In genomic region chrX:121161501-121161933, GRCh38 we compare ENCODE assay signal across 10 cellular contexts.
DNase-seq lines count a peak whose midpoint lies in the region; ATAC-seq and TF ChIP-seq lines count a peak whose summit lies in the region.
"Had no signal": no experiment of that assay in that cellular context is flagged by ENCODE, and none has a peak within 500 bp of the region (broad histone marks: within the 10 kb centered on the region; RNA-seq: fewer than 3 reads in every experiment).

No MANE protein-coding gene starts in this region.

- H3K9me2 ChIP-seq in PC-3 (replicated peaks; ENCODE audit: low read length) = no peaks in the 10 kb centered on the region

- H3K4me2 ChIP-seq in PC-3 (ENCODE audit: low read length) = no peak overlapping the region
- H3K4me2 ChIP-seq: A549 had no signal

- no peak overlapping the region for H3K4me3 ChIP-seq in PC-3 (ENCODE audit: low read length)
- H3K4me3 ChIP-seq: A549 had no signal

- POLR2A ChIA-PET in PC-3 (lab: Charles Lee; ENCODE audit: unreplicated experiment) = no interaction called here

- ATAC-seq in HG02588 (IDR thresholded peaks at IDR 0.05; ENCODE audit: unreplicated experiment) = peak; percentile 65
- ATAC-seq in HG03575 (IDR thresholded peaks at IDR 0.05; ENCODE audit: extremely low read depth, insufficient number of reproducible peaks, low FRiP score, unreplicated experiment) = peak; percentile 38
- no peak for ATAC-seq in foreskin keratinocyte
- no peak for ATAC-seq in PC-3
- ATAC-seq: A549 had no signal

- DNase-seq in NCI-H82 (lab: John Stamatoyannopoulos, UW) = peak; percentile 33
- DNase-seq in NCI-H82 treated with DMSO at 0.1 percent for 48 hours (lab: John Stamatoyannopoulos, UW; ENCODE audit: unreplicated experiment) = no peak
- DNase-seq in stimulated activated CD4-positive, alpha-beta T cell treated with anti-CD3 and anti-CD28 coated beads, Interleukin-2, amount 100 ng/mL, for 24 hours = peak; percentile 23 to 29
- no peak for DNase-seq in foreskin keratinocyte
- DNase-seq in PC-3 = no peak
- no peak for DNase-seq in NCI-H1417 treated with DMSO at 0.1 percent for 48 hours (lab: John Stamatoyannopoulos, UW)
- DNase-seq: activated CD8-positive, alpha-beta memory T cell treated with anti-CD3 and anti-CD28 coated beads for 24 hours had no signal

- H3K27me3 ChIP-seq in foreskin keratinocyte = no peaks in the 10 kb centered on the region
- H3K27me3 ChIP-seq in PC-3 (ENCODE audit: low read length) = no peaks in the 10 kb centered on the region

- TF ChIP-seq CTCF in foreskin keratinocyte (conservative IDR thresholded peaks at IDR 0.05) (no peak), PC-3 (conservative IDR thresholded peaks at IDR 0.05; ENCODE audit: low read depth, low read length) (no peak)

- H3K36me3 ChIP-seq in PC-3 (ENCODE audit: low read depth, low read length) = no peaks in the 10 kb centered on the region

- no peaks in the 10 kb centered on the region for H4K20me1 ChIP-seq in PC-3 (ENCODE audit: low read length)

- intact Hi-C loops in PC-3 (cut with micrococcal nuclease) = no loop called here

- H3K4me1 ChIP-seq in foreskin keratinocyte (no peaks in the 10 kb centered on the region), PC-3 (ENCODE audit: insufficient read depth, low read length) (no peaks in the 10 kb centered on the region)
- H3K4me1 ChIP-seq: A549 had no signal

- no peaks in the 10 kb centered on the region for H3K79me2 ChIP-seq in PC-3 (ENCODE audit: low read length)

- BruUV-seq in PC-3 (replicated peaks; lab: Mats Ljungman, UMichigan) = no TSS peak

- H3K27ac ChIP-seq in foreskin keratinocyte (no peak overlapping the region), PC-3 (ENCODE audit: low read length) (no peak overlapping the region)
- H3K27ac ChIP-seq: A549 had no signal

- no peak overlapping the region for H3K9ac ChIP-seq in PC-3 (ENCODE audit: low read length)

- CTCF ChIA-PET in PC-3 (lab: Charles Lee) = no interaction called here

- H3K9me3 ChIP-seq in PC-3 (ENCODE audit: low read length) = no peaks in the 10 kb centered on the region
- H3K9me3 ChIP-seq: A549 had no signal

- H3F3A ChIP-seq in PC-3 (ENCODE audit: low read length, unreplicated experiment) = no peaks in the 10 kb centered on the region

- H2AFZ ChIP-seq in PC-3 (ENCODE audit: low read length) = no peak overlapping the region

Comparison
In these comparisons a context has a peak if more than half of its experiments do, and no peak if none do; other contexts are left out.
1. DNase-seq: peak in NCI-H82 (single experiment) and stimulated activated CD4-positive, alpha-beta T cell treated with anti-CD3 and anti-CD28 coated beads, Interleukin-2, amount 100 ng/mL, for 24 hours (2 of 2); none in NCI-H82 treated with DMSO at 0.1 percent for 48 hours (single experiment), foreskin keratinocyte (0 of 2), PC-3 (single experiment) and NCI-H1417 treated with DMSO at 0.1 percent for 48 hours (single experiment).
2. ATAC-seq: peak in HG02588 (single experiment) and HG03575 (single experiment); none in foreskin keratinocyte (single experiment) and PC-3 (single experiment).